16 cellular contexts compared by ENCODE assay signal in genomic region chr2:225177098-225177497, GRCh38.
A peak's percentile ranks its signal among the peaks of the same experiment; 100 is the strongest.
DNase-seq lines count a peak whose midpoint lies in the region; ATAC-seq, FAIRE-seq and TF ChIP-seq lines count a peak whose summit lies in the region.
"Had no signal": no experiment of that assay in that cellular context is flagged by ENCODE, and none has a peak within 500 bp of the region (broad histone marks: within the 10 kb centered on the region; RNA-seq: fewer than 3 reads in every experiment).

No MANE protein-coding gene starts in this region.

- FAIRE-seq in astrocyte (lab: Jason Lieb, UNC), result no peak
- FAIRE-seq: pancreas had no signal

- H2AFZ ChIP-seq in HCT116 (ENCODE audit: low read depth, low read length, poor library complexity, severe bottlenecking), result no peak overlapping the region
- peak overlapping the region; percentile 36 for H2AFZ ChIP-seq in astrocyte (ENCODE audit: low read depth, low read length)

- H3K79me2 ChIP-seq in HCT116 (ENCODE audit: insufficient read depth, low read length) (no peaks in the 10 kb centered on the region), astrocyte (ENCODE audit: insufficient read depth, low read length) (no peaks in the 10 kb centered on the region)

- no peak overlapping the region for H3K27ac Mint-ChIP-seq in astrocyte (ENCODE audit: unreplicated experiment)
- no peak overlapping the region for H3K27ac Mint-ChIP-seq in stimulated activated naive B cell treated with anti-CD40 and anti-IgM and Interleukin-4, amounts not matched to agents 10 μg/mL and 1 μg/mL and 100 μg/mL, for 72 hours

- H4K20me1 ChIP-seq in HCT116 (ENCODE audit: insufficient read depth) (no peaks in the 10 kb centered on the region), astrocyte (ENCODE audit: insufficient read depth, low read length) (no peaks in the 10 kb centered on the region)

- no TSS peak for BruUV-seq in HCT116 (replicated peaks; lab: Mats Ljungman, UMichigan)

- POLR2A ChIA-PET in HCT116 (lab: Charles Lee), result no interaction called here

- TF ChIP-seq CTCF in HCT116 (IDR thresholded peaks at IDR 0.05 in 2 of 3, conservative IDR thresholded peaks at IDR 0.05 in 1 of 3; ENCODE audit: borderline replicate concordance in 1 of 3, insufficient read depth in 1 of 3, low read depth in 2 of 3, low read length in 2 of 3), result no peak
- TF ChIP-seq CTCF in astrocyte (IDR thresholded peaks at IDR 0.05; ENCODE audit: insufficient read depth, low read depth, low read length), result no peak
- TF ChIP-seq CTCF in suprapubic skin (IDR thresholded peaks at IDR 0.05), result no peak

- H3K4me1 Mint-ChIP-seq in astrocyte (ENCODE audit: low read depth, unreplicated experiment), result peaks cover 3% of the 10 kb centered on the region
- H3K4me1 Mint-ChIP-seq in stimulated activated naive B cell treated with anti-CD40 and anti-IgM and Interleukin-4, amounts not matched to agents 10 μg/mL and 1 μg/mL and 100 μg/mL, for 72 hours, result no peaks in the 10 kb centered on the region
- H3K4me1 Mint-ChIP-seq: CD4-positive, CD25-positive, alpha-beta regulatory T cell had no signal

- no peak overlapping the region for H3K4me3 ChIP-seq in HCT116 (replicated peaks in 1 of 2; ENCODE audit: low read depth in 1 of 2, low read length in 2 of 2)
- no peak overlapping the region for H3K4me3 ChIP-seq in astrocyte (ENCODE audit: insufficient read depth, low read depth, low read length)
- H3K4me3 ChIP-seq in suprapubic skin, result no peak overlapping the region
- H3K4me3 ChIP-seq: dorsolateral prefrontal cortex, pancreas had no signal

- H3K27me3 ChIP-seq in HCT116 (ENCODE audit: insufficient read depth, low read length) (no peaks in the 10 kb centered on the region), astrocyte (ENCODE audit: insufficient read depth, low read length) (no peaks in the 10 kb centered on the region), suprapubic skin (no peaks in the 10 kb centered on the region)
- H3K27me3 ChIP-seq: pancreas had no signal

- TF ChIP-seq POLR2A in HCT116 (IDR thresholded peaks at IDR 0.05; ENCODE audit: borderline replicate concordance, extremely low read depth, insufficient read depth, insufficient read length) (no peak), suprapubic skin (IDR thresholded peaks at IDR 0.05) (no peak)

- no peaks in the 10 kb centered on the region for H3K36me3 ChIP-seq in HCT116 (ENCODE audit: control insufficient read depth in 1 of 2, insufficient read depth in 2 of 2, low read length in 2 of 2)
- no peaks in the 10 kb centered on the region for H3K36me3 ChIP-seq in astrocyte (ENCODE audit: insufficient read depth, low read length)
- H3K36me3 ChIP-seq in suprapubic skin, result no peaks in the 10 kb centered on the region
- H3K36me3 ChIP-seq: pancreas had no signal

- no peaks in the 10 kb centered on the region for H3K9me3 Mint-ChIP-seq in astrocyte (ENCODE audit: unreplicated experiment)
- no peaks in the 10 kb centered on the region for H3K9me3 Mint-ChIP-seq in stimulated activated naive B cell treated with anti-CD40 and anti-IgM and Interleukin-4, amounts not matched to agents 10 μg/mL and 1 μg/mL and 100 μg/mL, for 72 hours

- no peak overlapping the region for H3K4me2 ChIP-seq in HCT116 (ENCODE audit: low read length)
- H3K4me2 ChIP-seq in astrocyte (ENCODE audit: low read length), result no peak overlapping the region

- H3K27me3 Mint-ChIP-seq in astrocyte (ENCODE audit: low read depth, unreplicated experiment), result no peaks in the 10 kb centered on the region
- peaks cover 13 to 18% of the 10 kb centered on the region in 2 donors for H3K27me3 Mint-ChIP-seq in stimulated activated naive B cell treated with anti-CD40 and anti-IgM and Interleukin-4, amounts not matched to agents 10 μg/mL and 1 μg/mL and 100 μg/mL, for 72 hours

- RAD21 ChIA-PET in HCT116 (lab: Charles Lee; ENCODE audit: low non-redundant PET in 1 of 2, low total read pairs in 2 of 2, uncharacterized antibody in 2 of 2, unreplicated experiment in 2 of 2), result no interaction called here

- intact Hi-C loops in HCT116 (cut with micrococcal nuclease) (no loop called here), posterior vena cava (cut with DNase I) (no loop called here)

- peaks cover 2% of the 10 kb centered on the region; the same call in 1 of the 2 replicates for H3K9me2 ChIP-seq in HCT116 (ENCODE audit: insufficient read depth)

- H3K9ac ChIP-seq in HCT116 (ENCODE audit: low read length), result no peak overlapping the region
- H3K9ac ChIP-seq in astrocyte (ENCODE audit: low read length), result no peak overlapping the region

- H3K27ac ChIP-seq in HCT116 (ENCODE audit: low read depth, low read length) (no peak overlapping the region), astrocyte (ENCODE audit: low read depth, low read length) (no peak overlapping the region), suprapubic skin (no peak overlapping the region)
- H3K27ac ChIP-seq: dorsolateral prefrontal cortex, pancreas had no signal

- peak; percentile 27 for DNase-seq in AG08396 (ENCODE audit: low spot score)
- no peak for DNase-seq in HCT116 (ENCODE audit: low read depth, low spot score)
- peak; percentile 68 for DNase-seq in astrocyte (ENCODE audit: low read depth)
- DNase-seq in iris pigment epithelial cell (ENCODE audit: low read depth), result peak; percentile 71
- DNase-seq in suprapubic skin (ENCODE audit: low spot score in 2 of 2), result no peak
- no peak for DNase-seq in posterior vena cava (ENCODE audit: low spot score)
- DNase-seq in stimulated activated naive B cell treated with anti-CD40 and anti-IgM and Interleukin-4, amounts not matched to agents 10 μg/mL and 1 μg/mL and 100 μg/mL, for 72 hours, result no peak
- DNase-seq: amniotic stem cell; CD4-positive, CD25-positive, alpha-beta regulatory T cell; MV-4-11; pancreas; SHP77; stimulated activated CD4-positive, alpha-beta T cell treated with anti-CD3 and anti-CD28 coated beads, Interleukin-1b, Interleukin-23, amount 100 ng/mL, for 48 hours; stimulated activated naive CD4-positive, alpha-beta T cell treated with Interleukin-2 at 50 U/mL for 16 hours had no signal

- no peak overlapping the region for H3K4me3 Mint-ChIP-seq in astrocyte (ENCODE audit: unreplicated experiment)
- no peak overlapping the region for H3K4me3 Mint-ChIP-seq in stimulated activated naive B cell treated with anti-CD40 and anti-IgM and Interleukin-4, amounts not matched to agents 10 μg/mL and 1 μg/mL and 100 μg/mL, for 72 hours
- H3K4me3 Mint-ChIP-seq: CD4-positive, CD25-positive, alpha-beta regulatory T cell had no signal

- CTCF ChIA-PET in HCT116 (lab: Charles Lee), result no interaction called here

- no peak for TF ChIP-seq EP300 in suprapubic skin (IDR thresholded peaks at IDR 0.05)

- no peaks in the 10 kb centered on the region for H3K36me3 Mint-ChIP-seq in astrocyte (ENCODE audit: low read depth, unreplicated experiment)
- no peaks in the 10 kb centered on the region for H3K36me3 Mint-ChIP-seq in stimulated activated naive B cell treated with anti-CD40 and anti-IgM and Interleukin-4, amounts not matched to agents 10 μg/mL and 1 μg/mL and 100 μg/mL, for 72 hours
- H3K36me3 Mint-ChIP-seq: CD4-positive, CD25-positive, alpha-beta regulatory T cell had no signal

- ATAC-seq in HCT116, result peak; percentile 36; the same call in 1 of the 2 replicates
- no peak for ATAC-seq in GM21528 (IDR thresholded peaks at IDR 0.05; ENCODE audit: low FRiP score, unreplicated experiment)
- ATAC-seq in stimulated activated naive B cell treated with anti-CD40 and anti-IgM and Interleukin-4, amounts not matched to agents 10 μg/mL and 1 μg/mL and 100 μg/mL, for 72 hours (replicated peaks), result no peak
- ATAC-seq: pancreas had no signal

- no peaks in the 10 kb centered on the region for H3K9me3 ChIP-seq in HCT116 (ENCODE audit: control insufficient read depth in 1 of 2, insufficient read depth in 1 of 2, low read depth in 1 of 2, low read length in 2 of 2)
- H3K9me3 ChIP-seq in astrocyte (ENCODE audit: insufficient read depth, low read depth, low read length), result no peaks in the 10 kb centered on the region
- H3K9me3 ChIP-seq in suprapubic skin, result no peaks in the 10 kb centered on the region
- H3K9me3 ChIP-seq: pancreas had no signal

- 48% methylated on average over 1 of the region's 1 CpG for WGBS in suprapubic skin

- TF ChIP-seq RAD21 in HCT116 (IDR thresholded peaks at IDR 0.05; ENCODE audit: low read depth), result no peak

- H3K4me1 ChIP-seq in HCT116 (ENCODE audit: control insufficient read depth in 1 of 2, insufficient read depth in 2 of 2, low read length in 2 of 2) (no peaks in the 10 kb centered on the region), astrocyte (ENCODE audit: insufficient read depth, low read length) (no peaks in the 10 kb centered on the region), suprapubic skin (no peaks in the 10 kb centered on the region)
- H3K4me1 ChIP-seq: pancreas had no signal

TF ChIP-seq in HCT116, 20 proteins besides CTCF, POLR2A, EP300 and RAD21:
- TF ChIP-seq YY1 (IDR thresholded peaks at IDR 0.05; ENCODE audit: extremely low read depth, insufficient replicate concordance, low read depth, low read length), result no peak
- TF ChIP-seq SP1 (IDR thresholded peaks at IDR 0.05; ENCODE audit: low read depth), result no peak
- TF ChIP-seq JUND (IDR thresholded peaks at IDR 0.05), result no peak
- TF ChIP-seq EZH2 (IDR thresholded peaks at IDR 0.05), result no peak
- no peak for TF ChIP-seq ZNF274 (IDR thresholded peaks at IDR 0.05; ENCODE audit: low read depth, low read length)
- TF ChIP-seq ZFX (IDR thresholded peaks at IDR 0.05), result no peak
- TF ChIP-seq POLR2AphosphoS5 (IDR thresholded peaks at IDR 0.05; ENCODE audit: low read depth, low read length), result no peak
- TF ChIP-seq EZH2phosphoT487 (IDR thresholded peaks at IDR 0.05; ENCODE audit: borderline replicate concordance), result no peak
- no peak for TF ChIP-seq EGR1 (IDR thresholded peaks at IDR 0.05; ENCODE audit: low read depth)
- TF ChIP-seq FOSL1 (IDR thresholded peaks at IDR 0.05; ENCODE audit: low read depth), result no peak
- TF ChIP-seq CBX3 (IDR thresholded peaks at IDR 0.05; ENCODE audit: low read depth), result no peak
- no peak for TF ChIP-seq MAX (IDR thresholded peaks at IDR 0.05)

Comparison
In these comparisons a context has a peak if more than half of its experiments do, and no peak if none do; other contexts are left out.
1. DNase-seq: peak in AG08396 (single experiment), astrocyte (single experiment) and iris pigment epithelial cell (single experiment); none in HCT116 (single experiment), suprapubic skin (0 of 2), posterior vena cava (single experiment) and stimulated activated naive B cell treated with anti-CD40 and anti-IgM and Interleukin-4, amounts not matched to agents 10 μg/mL and 1 μg/mL and 100 μg/mL, for 72 hours (single experiment).